8 cellular contexts compared by ENCODE assay signal in genomic region chr17:2029911-2030778, GRCh38. TPM values are rescaled to one million over a fixed set of nuclear protein-coding genes. Genes with fewer than 3 reads are reported as not detected.
DNase-seq lines count a peak whose midpoint lies in the region; ATAC-seq, FAIRE-seq and TF ChIP-seq lines count a peak whose summit lies in the region.

Gene DPH1 (plus strand): TSS chr17:2030153. CDS start chr17:2030170, 17 bp downstream.

- peaks cover 6 to 12% of the 10 kb centered on the region in 2 donors for H3K4me1 ChIP-seq in kidney (ENCODE audit: control insufficient read depth in 1 of 2, insufficient read depth in 1 of 2, low read depth in 1 of 2, low read length in 2 of 2)

- intact Hi-C loops in kidney (cut with DNase I): loop anchor here (5.0 kb wide), 1 partner anchor 118 kb away; no protein-coding TSS in a partner anchor

- no peak for FAIRE-seq in kidney (lab: Jason Lieb, UNC)

- peak; percentile 20 for TF ChIP-seq CTCF in kidney (IDR thresholded peaks at IDR 0.05; ENCODE audit: borderline replicate concordance, extremely low read depth, insufficient read depth)

- no peaks in the 10 kb centered on the region for H3K9me3 ChIP-seq in kidney (ENCODE audit: control insufficient read depth in 1 of 2, low read length in 2 of 2)

- peak; percentile 54 for ATAC-seq in HG03139 (IDR thresholded peaks at IDR 0.05; ENCODE audit: unreplicated experiment)
- ATAC-seq in activated CD4-positive, CD25-positive, alpha-beta regulatory T cell treated with anti-CD3 and anti-CD28 coated beads, Interleukin-2, amount 50 U/mL, for 24 hours: peak; percentile 89 to 90

- peak within 1 kb of the TSS; percentile 25 to 62 for H3K27ac ChIP-seq in kidney (ENCODE audit: low read depth in 2 of 2, low read length in 2 of 2)

- H3K4me3 ChIP-seq in kidney (ENCODE audit: low read length in 2 of 2): peak within 1 kb of the TSS; percentile 91 to 94

- peaks cover 3 to 6% of the 10 kb centered on the region in 2 donors for H3K36me3 ChIP-seq in kidney (ENCODE audit: control insufficient read depth in 1 of 2, insufficient read depth in 2 of 2, low read length in 2 of 2)

- DNase-seq in A172 (ENCODE audit: low spot score) (peak; percentile 92), NCI-H446 treated with DMSO at 0.1 percent for 48 hours (lab: John Stamatoyannopoulos, UW) (peak; percentile 63), cerebellar nuclear complex (lab: John Stamatoyannopoulos, UW) (peak; percentile 53 to 82), kidney (peak; percentile 96)
- DNase-seq in stimulated activated CD4-positive, alpha-beta T cell treated with anti-CD3 and anti-CD28 coated beads, Interleukin-15, amount 100 ng/mL, for 24 hours: peak; percentile 92

- TF ChIP-seq POLR2A in GM18526 (IDR thresholded peaks at IDR 0.05; ENCODE audit: extremely low read depth, insufficient read length): peak; percentile 66

- H3K9ac ChIP-seq in kidney (ENCODE audit: low read length in 2 of 2): peak within 1 kb of the TSS; percentile 74 to 76

RNA-seq across cellular contexts. Expression of gene DPH1, which starts in this region (rescaled TPM):
- 31.2 and 33.2 TPM in 2 replicates for total RNA-seq in A172 (2014; rRNA removed; shearing (Covaris generic))
- 49.4 TPM for total RNA-seq in kidney
- 23.3 TPM for polyA plus RNA-seq in kidney (ENCODE audit: insufficient read depth, low read depth, low replicate concordance)

Comparison
In these comparisons a context has a peak if more than half of its experiments do, and no peak if none do; other contexts are left out.
1. Peak in every context shown above with its lines: DNase-seq, ATAC-seq, H3K4me3 ChIP-seq and H3K27ac ChIP-seq.